In the genomic region with DNA sequence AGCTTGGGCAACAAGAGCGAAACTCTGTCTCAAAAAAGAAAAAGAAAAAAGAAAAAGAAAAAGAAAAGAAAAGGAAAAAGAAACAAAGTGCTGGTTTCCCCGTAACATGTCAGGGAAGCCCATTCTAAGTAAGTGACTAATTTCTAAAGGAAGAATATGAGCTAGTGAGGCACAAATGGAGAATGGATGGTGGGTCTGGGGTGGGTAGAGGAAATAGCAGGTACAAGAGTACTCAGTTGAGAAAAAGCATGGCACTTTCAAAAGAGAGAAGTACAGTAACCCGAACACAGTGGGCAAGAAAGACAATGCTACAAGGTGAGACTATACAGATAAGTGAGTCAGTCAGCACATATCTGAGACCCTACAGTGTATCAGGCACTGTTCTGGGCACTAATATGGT, we compare ENCODE assay signal across 29 cellular contexts. TPM values are rescaled to one million over a fixed set of nuclear protein-coding genes. Genes with fewer than 3 reads are reported as not detected.
"Had no signal": no experiment of that assay in that cellular context is flagged by ENCODE, and none has a peak within 500 bp of the region (broad histone marks: within the 10 kb centered on the region; RNA-seq: fewer than 3 reads in every experiment).

No MANE protein-coding gene starts in this region.

- H3K4me3 Mint-ChIP-seq: activated T-cell treated with anti-CD3 and anti-CD28 coated beads, Interleukin-2, amount 50 U/mL, for 4 hours; central memory CD8-positive, alpha-beta T cell; dendritic cell treated with granulocyte-macrophage colony-stimulating factor and Interleukin-4, amounts not matched to agents 40 ng/mL and 50 ng/mL, for 4 days; endodermal cell; memory B cell; naive thymus-derived CD4-positive, alpha-beta T cell; neural progenitor cell; T-helper 1 cell treated with Interleukin-12 subunit alpha and Interleukin-12 subunit beta and Interleukin-4 antibody, amounts not matched to agents 30 μg/mL and 1 μg/mL, for 36 hours had no signal

- H3K4me1 Mint-ChIP-seq: central memory CD8-positive, alpha-beta T cell; endodermal cell had no signal

- H3K9me3 Mint-ChIP-seq: activated T-cell treated with anti-CD3 and anti-CD28 coated beads, Interleukin-2, amount 50 U/mL, for 4 hours; central memory CD8-positive, alpha-beta T cell; dendritic cell treated with granulocyte-macrophage colony-stimulating factor and Interleukin-4, amounts not matched to agents 40 ng/mL and 50 ng/mL, for 4 days; memory B cell; naive thymus-derived CD4-positive, alpha-beta T cell; neural progenitor cell; T-helper 1 cell treated with Interleukin-12 subunit alpha and Interleukin-12 subunit beta and Interleukin-4 antibody, amounts not matched to agents 30 μg/mL and 1 μg/mL, for 36 hours had no signal

- H3K36me3 Mint-ChIP-seq: naive thymus-derived CD4-positive, alpha-beta T cell; neural progenitor cell had no signal

- ATAC-seq: activated T-cell treated with anti-CD3 and anti-CD28 coated beads, Interleukin-2, amount 50 U/mL, for 4 hours; esophagus mucosa; heart left ventricle; naive thymus-derived CD4-positive, alpha-beta T cell; psoas muscle; upper lobe of right lung had no signal

- DNase-seq: activated CD4-positive, alpha-beta T cell treated with anti-CD3 and anti-CD28 coated beads for 48 hours; activated T-cell treated with anti-CD3 and anti-CD28 coated beads, Interleukin-2, amount 50 U/mL, for 4 hours; anterior cingulate cortex; endodermal cell; foreskin fibroblast; heart left ventricle; midbrain; naive thymus-derived CD4-positive, alpha-beta T cell; occipital lobe; psoas muscle; sigmoid colon; SK-N-SH; small intestine; stimulated activated CD4-positive, alpha-beta T cell treated with anti-CD3 and anti-CD28 coated beads, Interleukin-1b, Interleukin-23, amount 100 ng/mL, for 48 hours; stimulated activated naive CD4-positive, alpha-beta T cell treated with Interleukin-2 at 50 U/mL for 16 hours; substantia nigra; SW 1271; T-helper 9 cell; thyroid gland; upper lobe of right lung had no signal

- H3K27ac Mint-ChIP-seq: dendritic cell treated with granulocyte-macrophage colony-stimulating factor and Interleukin-4, amounts not matched to agents 40 ng/mL and 50 ng/mL, for 4 days; endodermal cell; memory B cell; neural progenitor cell; T-helper 1 cell treated with Interleukin-12 subunit alpha and Interleukin-12 subunit beta and Interleukin-4 antibody, amounts not matched to agents 30 μg/mL and 1 μg/mL, for 36 hours had no signal

- H3K27me3 Mint-ChIP-seq: memory B cell had no signal

RNA-seq across cellular contexts. Expression of a gene that starts 4.5 kb away (rescaled TPM):
- total RNA-seq: activated T-cell treated with anti-CD3 and anti-CD28 coated beads, Interleukin-2, amount 50 U/mL, for 4 hours; bronchial epithelial cell; endodermal cell; esophagus mucosa; heart left ventricle; lower leg skin; occipital lobe; psoas muscle; sigmoid colon; upper lobe of right lung had no signal

RNA-seq across cellular contexts. Expression of a gene that starts 29.4 kb away (rescaled TPM):
- total RNA-seq: esophagus mucosa, occipital lobe had no signal

RNA-seq across cellular contexts. Expression of a gene that starts 31.7 kb away (rescaled TPM):
- total RNA-seq: activated T-cell treated with anti-CD3 and anti-CD28 coated beads, Interleukin-2, amount 50 U/mL, for 4 hours; bronchial epithelial cell; esophagus mucosa; kidney epithelial cell; lower leg skin; occipital lobe; psoas muscle; upper lobe of right lung had no signal
